18 cellular contexts compared by ENCODE assay signal in the genomic region with DNA sequence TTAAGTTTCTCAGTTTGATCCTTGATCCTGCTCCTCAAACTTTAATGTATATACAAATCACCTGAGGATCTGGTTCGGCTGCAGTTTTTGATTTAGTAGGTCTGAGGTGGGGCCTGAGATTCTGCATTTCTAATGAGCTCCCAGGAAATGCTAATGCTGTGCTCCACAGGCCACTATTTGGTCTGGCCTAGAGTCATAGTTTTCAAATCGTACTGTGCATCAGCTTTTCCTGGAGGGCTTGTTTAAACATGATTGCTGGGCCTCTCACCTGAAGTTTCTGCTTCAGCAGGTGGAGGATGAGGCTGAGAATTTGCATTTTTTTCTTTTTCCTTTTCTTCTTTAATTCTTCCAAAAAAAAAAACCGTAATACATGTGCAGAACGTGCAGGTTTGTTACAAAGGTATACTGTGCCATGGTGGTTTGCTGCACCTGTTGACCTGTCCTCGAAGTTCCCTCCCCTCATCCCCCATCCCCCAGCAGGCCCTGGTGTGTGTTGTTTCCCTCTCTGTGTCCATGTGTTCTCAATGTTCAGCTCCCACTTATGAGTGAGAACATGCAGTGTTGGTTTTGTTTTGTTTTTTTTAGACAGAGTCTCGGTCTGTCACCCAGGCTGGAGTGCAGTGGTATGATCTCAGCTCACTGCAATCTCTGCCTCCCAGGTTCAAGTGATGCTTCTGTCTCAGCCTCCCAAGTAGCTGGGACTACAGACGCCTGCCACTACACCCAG. TPM values are rescaled to one million over a fixed set of nuclear protein-coding genes. Genes with fewer than 3 reads are reported as not detected.
A peak's percentile ranks its signal among the peaks of the same experiment; 100 is the strongest.
DNase-seq lines count a peak whose midpoint lies in the region; ATAC-seq and TF ChIP-seq lines count a peak whose summit lies in the region.
"Had no signal": no experiment of that assay in that cellular context is flagged by ENCODE, and none has a peak within 500 bp of the region (broad histone marks: within the 10 kb centered on the region; RNA-seq: fewer than 3 reads in every experiment).

No MANE protein-coding gene starts in this region.

- H4K20me1 ChIP-seq in OCI-LY7 (ENCODE audit: insufficient read depth, low read length): no peaks in the 10 kb centered on the region

- H3K4me3 ChIP-seq in OCI-LY7 (ENCODE audit: low read depth, low read length, poor library complexity, severe bottlenecking) (peak overlapping the region; percentile 10), upper lobe of right lung (no peak overlapping the region)
- H3K4me3 ChIP-seq: PC-9, SK-N-MC had no signal

- H3K36me3 ChIP-seq in OCI-LY7 (ENCODE audit: insufficient read depth, low read length) (no peaks in the 10 kb centered on the region), upper lobe of right lung (no peaks in the 10 kb centered on the region)

- H3K9me3 ChIP-seq in OCI-LY7 (ENCODE audit: low read length): no peaks in the 10 kb centered on the region
- no peaks in the 10 kb centered on the region for H3K9me3 ChIP-seq in upper lobe of right lung

- H3K4me2 ChIP-seq in OCI-LY7 (ENCODE audit: low read length): peak overlapping the region; percentile 43
- H3K4me2 ChIP-seq: PC-9 had no signal

- H3K27ac Mint-ChIP-seq in activated CD8-positive, alpha-beta T cell treated with anti-CD3 and anti-CD28 coated beads, Interleukin-2, amount 10 ng/mL, durations not matched to agents 7 days and 5 days: peak overlapping the region; percentile 18
- H3K27ac Mint-ChIP-seq in activated CD8-positive, alpha-beta T cell treated with anti-CD3 and anti-CD28 coated beads for 36 hours: no peak overlapping the region

- H3K27me3 ChIP-seq in upper lobe of right lung: no peaks in the 10 kb centered on the region

- no peaks in the 10 kb centered on the region for H3K9me3 Mint-ChIP-seq in activated CD8-positive, alpha-beta T cell treated with anti-CD3 and anti-CD28 coated beads, Interleukin-2, amount 10 ng/mL, durations not matched to agents 7 days and 5 days (ENCODE audit: insufficient read depth)
- H3K9me3 Mint-ChIP-seq in activated CD8-positive, alpha-beta T cell treated with anti-CD3 and anti-CD28 coated beads for 36 hours: no peaks in the 10 kb centered on the region

- peaks cover 10% of the 10 kb centered on the region for H3K4me1 Mint-ChIP-seq in activated CD8-positive, alpha-beta T cell treated with anti-CD3 and anti-CD28 coated beads, Interleukin-2, amount 10 ng/mL, durations not matched to agents 7 days and 5 days (ENCODE audit: low read depth)
- peaks cover 16% of the 10 kb centered on the region for H3K4me1 Mint-ChIP-seq in activated CD8-positive, alpha-beta T cell treated with anti-CD3 and anti-CD28 coated beads for 36 hours (ENCODE audit: low read depth)

- peaks cover 76% of the 10 kb centered on the region for H3K4me1 ChIP-seq in OCI-LY7 (ENCODE audit: insufficient read depth, low read length, poor library complexity, severe bottlenecking)
- no peaks in the 10 kb centered on the region for H3K4me1 ChIP-seq in upper lobe of right lung

- H2AFZ ChIP-seq in OCI-LY7 (ENCODE audit: low read length): peak overlapping the region; percentile 93
- H2AFZ ChIP-seq: PC-9 had no signal

- no peak for DNase-seq in activated CD8-positive, alpha-beta T cell treated with anti-CD3 and anti-CD28 coated beads, Interleukin-2, amount 10 ng/mL, durations not matched to agents 7 days and 5 days
- no peak for DNase-seq in activated CD8-positive, alpha-beta T cell treated with anti-CD3 and anti-CD28 coated beads for 36 hours
- DNase-seq in OCI-LY7 (ENCODE audit: low spot score) (peak; percentile 35), epithelial cell of prostate (ENCODE audit: low read depth, low spot score) (no peak), upper lobe of right lung (no peak), NCI-H187 treated with DMSO at 0.1 percent for 48 hours (lab: John Stamatoyannopoulos, UW) (no peak), A172 (ENCODE audit: low spot score) (no peak)
- DNase-seq: 8988T, COR-L47, KBM-7, NCI-H1092, NCI-H1694, NCI-H345, PC-9 had no signal

- H3K27me3 Mint-ChIP-seq in activated CD8-positive, alpha-beta T cell treated with anti-CD3 and anti-CD28 coated beads, Interleukin-2, amount 10 ng/mL, durations not matched to agents 7 days and 5 days (ENCODE audit: low read depth): no peaks in the 10 kb centered on the region
- no peaks in the 10 kb centered on the region for H3K27me3 Mint-ChIP-seq in activated CD8-positive, alpha-beta T cell treated with anti-CD3 and anti-CD28 coated beads for 36 hours

- no peaks in the 10 kb centered on the region for H3K9me2 ChIP-seq in OCI-LY7 (ENCODE audit: insufficient read depth, low read length)

- no peak for TF ChIP-seq CTCF in activated CD8-positive, alpha-beta T cell treated with anti-CD3 and anti-CD28 coated beads for 36 hours (IDR thresholded peaks at IDR 0.05)
- TF ChIP-seq CTCF in OCI-LY7 (conservative IDR thresholded peaks at IDR 0.05; ENCODE audit: low read length) (no peak), upper lobe of right lung (IDR thresholded peaks at IDR 0.05) (no peak)

- CTCF ChIA-PET in activated CD8-positive, alpha-beta T cell treated with anti-CD3 and anti-CD28 coated beads, Interleukin-2, amount 10 ng/mL, durations not matched to agents 7 days and 5 days (lab: Charles Lee): interaction anchor here (0.9 kb wide), 1 partner anchor 8 kb away, joined by 3 read pairs; no protein-coding TSS in a partner anchor
- CTCF ChIA-PET in activated CD8-positive, alpha-beta T cell treated with anti-CD3 and anti-CD28 coated beads for 36 hours (lab: Charles Lee): no interaction called here
- CTCF ChIA-PET in OCI-LY7 (lab: Charles Lee; ENCODE audit: unreplicated experiment): no interaction called here

- intact Hi-C loops in activated CD8-positive, alpha-beta T cell treated with anti-CD3 and anti-CD28 coated beads for 36 hours (cut with micrococcal nuclease): no loop called here
- intact Hi-C loops in OCI-LY7 (cut with micrococcal nuclease; ENCODE audit: unreplicated experiment) (no loop called here), upper lobe of right lung (cut with DNase I) (no loop called here)

- H3K36me3 Mint-ChIP-seq in activated CD8-positive, alpha-beta T cell treated with anti-CD3 and anti-CD28 coated beads, Interleukin-2, amount 10 ng/mL, durations not matched to agents 7 days and 5 days (ENCODE audit: low read depth): no peaks in the 10 kb centered on the region
- no peaks in the 10 kb centered on the region for H3K36me3 Mint-ChIP-seq in activated CD8-positive, alpha-beta T cell treated with anti-CD3 and anti-CD28 coated beads for 36 hours (ENCODE audit: low read depth)

- no TSS peak for BruUV-seq in OCI-LY7 (replicated peaks; lab: Mats Ljungman, UMichigan)

- H3K27ac ChIP-seq in OCI-LY7 (ENCODE audit: low read depth, low read length, poor library complexity, severe bottlenecking): peak overlapping the region; percentile 56
- peak overlapping the region; percentile 61 for H3K27ac ChIP-seq in epithelial cell of prostate
- H3K27ac ChIP-seq in upper lobe of right lung: no peak overlapping the region
- H3K27ac ChIP-seq: C4-2B, HL-60, PC-9, SK-N-MC had no signal

- no peak overlapping the region for H3K4me3 Mint-ChIP-seq in activated CD8-positive, alpha-beta T cell treated with anti-CD3 and anti-CD28 coated beads, Interleukin-2, amount 10 ng/mL, durations not matched to agents 7 days and 5 days
- no peak overlapping the region for H3K4me3 Mint-ChIP-seq in activated CD8-positive, alpha-beta T cell treated with anti-CD3 and anti-CD28 coated beads for 36 hours

- no peak for ATAC-seq in activated CD8-positive, alpha-beta T cell treated with anti-CD3 and anti-CD28 coated beads, Interleukin-2, amount 10 ng/mL, durations not matched to agents 7 days and 5 days
- ATAC-seq in activated CD8-positive, alpha-beta T cell treated with anti-CD3 and anti-CD28 coated beads for 36 hours: no peak
- peak; percentile 70 for ATAC-seq in upper lobe of right lung
- no peak for ATAC-seq in GM21526 (IDR thresholded peaks at IDR 0.05; ENCODE audit: low FRiP score, unreplicated experiment)

- POLR2A ChIA-PET in activated CD8-positive, alpha-beta T cell treated with anti-CD3 and anti-CD28 coated beads, Interleukin-2, amount 10 ng/mL, durations not matched to agents 7 days and 5 days (lab: Charles Lee): no interaction called here
- POLR2A ChIA-PET in activated CD8-positive, alpha-beta T cell treated with anti-CD3 and anti-CD28 coated beads for 36 hours (lab: Charles Lee): no interaction called here
- POLR2A ChIA-PET in OCI-LY7 (lab: Charles Lee): interaction anchor here (0.6 to 1.6 kb wide), 12 partner anchors 9 to 1020 kb away, joined by 3 to 5 read pairs (median 4); a partner anchor contains a TSS

- H3K79me2 ChIP-seq in OCI-LY7 (ENCODE audit: insufficient read depth, low read depth, low read length): no peaks in the 10 kb centered on the region

RNA-seq across cellular contexts. Expression of a gene that starts 42.2 kb away (rescaled TPM):
- 10 to 100 TPM; 25.6 to 27.2 TPM for total RNA-seq in activated CD8-positive, alpha-beta T cell treated with anti-CD3 and anti-CD28 coated beads, Interleukin-2, amount 10 ng/mL, durations not matched to agents 7 days and 5 days
- total RNA-seq in activated CD8-positive, alpha-beta T cell treated with anti-CD3 and anti-CD28 coated beads for 36 hours: 10 to 100 TPM; 94.2 to 97.3 TPM
- total RNA-seq in OCI-LY7 (2014; rRNA removed; shearing (Covaris generic)): 0.49 and 0.92 TPM in 2 replicates
- total RNA-seq in OCI-LY7 (2022) (22.3 and 44.6 TPM in 2 replicates), upper lobe of right lung (2.5 TPM)
- total RNA-seq in A172 (2014; rRNA removed; shearing (Covaris generic)): 0.19 TPM in 1 of 2 replicates, not detected in the other
- total RNA-seq: PC-9 had no signal
